In the genomic region with DNA sequence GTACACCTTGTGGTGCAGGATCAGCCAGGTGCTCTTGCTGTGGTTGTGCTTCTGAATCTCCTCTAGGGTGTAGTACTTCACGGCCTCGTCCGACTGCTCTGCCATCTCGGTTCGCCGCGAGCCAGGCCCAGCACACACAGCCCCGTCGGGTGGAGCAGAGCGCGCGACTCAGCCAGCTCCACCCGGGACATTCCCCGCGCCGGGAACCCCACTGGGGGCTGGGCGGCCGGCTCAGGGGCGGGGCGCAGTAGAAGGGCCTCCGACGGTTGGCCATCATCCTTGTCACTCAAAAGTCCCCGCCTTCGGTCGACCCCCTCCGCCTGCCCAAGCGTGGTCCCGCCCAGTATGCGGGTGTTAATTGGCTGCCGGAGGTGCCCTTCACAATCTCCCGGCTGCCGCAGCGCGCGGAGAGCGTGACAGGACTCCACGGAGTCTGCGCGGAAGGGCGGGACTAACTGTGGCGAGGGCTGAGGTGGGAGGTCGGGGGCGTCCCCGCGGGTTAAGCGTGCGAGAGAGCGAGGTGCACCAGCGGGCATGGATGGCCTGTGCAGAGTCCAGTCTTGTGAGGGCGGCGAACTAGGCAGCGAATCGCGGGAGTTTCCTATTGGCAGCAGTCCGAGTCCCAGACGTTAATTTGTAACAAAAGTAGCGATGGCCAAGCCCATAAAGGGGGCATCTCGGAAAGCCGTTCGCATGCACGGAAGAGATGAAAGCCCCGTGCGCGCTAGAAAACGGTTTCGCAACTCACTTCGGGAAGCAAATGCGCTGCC, we compare ENCODE assay signal across 8 cellular contexts. TPM values are rescaled to one million over a fixed set of nuclear protein-coding genes. Genes with fewer than 3 reads are reported as not detected.
DNase-seq lines count a peak whose midpoint lies in the region; ATAC-seq, FAIRE-seq and TF ChIP-seq lines count a peak whose summit lies in the region.

A gene with protein sequence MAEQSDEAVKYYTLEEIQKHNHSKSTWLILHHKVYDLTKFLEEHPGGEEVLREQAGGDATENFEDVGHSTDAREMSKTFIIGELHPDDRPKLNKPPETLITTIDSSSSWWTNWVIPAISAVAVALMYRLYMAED (minus strand): TSS at position 193 of the 770 bp plus-strand sequence. CDS start 88 bp downstream, at position 105.

- peak; percentile 92 for DNase-seq in GM12891 (ENCODE audit: insufficient read length, low spot score)
- DNase-seq in NCI-H1694 (lab: John Stamatoyannopoulos, UW), result peak; percentile 91
- DNase-seq in T1000 (lab: John Stamatoyannopoulos, UW), result peak; percentile 92
- DNase-seq in astrocyte of the spinal cord (ENCODE audit: low read depth, low spot score), result peak; percentile 96
- peak; percentile 98 to 99 for DNase-seq in hippocampal formation (lab: John Stamatoyannopoulos, UW)
- DNase-seq in retinal pigment epithelial cell (ENCODE audit: low read depth), result peak; percentile 78
- DNase-seq in MG63, result no peak

- peak; percentile 91 for FAIRE-seq in GM12891 (lab: Jason Lieb, UNC)

- peak; percentile 100 for ATAC-seq in HG02840 (IDR thresholded peaks at IDR 0.05; ENCODE audit: low FRiP score, unreplicated experiment)

- in situ Hi-C loops in astrocyte of the spinal cord (cut with HindIII; ENCODE audit: low sequenced_read_pairs), result no loop called here

- TF ChIP-seq POLR2A in GM12891 (IDR thresholded peaks at IDR 0.05; ENCODE audit: low read depth, low read length), result no peak

- peak within 1 kb of the TSS; percentile 93 for H3K4me3 ChIP-seq in astrocyte of the spinal cord (ENCODE audit: low read depth, low read length)
- H3K4me3 ChIP-seq in retinal pigment epithelial cell (ENCODE audit: low read length), result peak within 1 kb of the TSS; percentile 74
- H3K4me3 ChIP-seq in MG63, result no peak within 1 kb of the TSS

- H3K9me3 ChIP-seq in MG63, result peaks cover 12% of the 10 kb centered on the region

- no peaks in the 10 kb centered on the region for H3K36me3 ChIP-seq in MG63

- TF ChIP-seq CTCF in astrocyte of the spinal cord (IDR thresholded peaks at IDR 0.05; ENCODE audit: low read depth, low read length) (peak; percentile 3), retinal pigment epithelial cell (conservative IDR thresholded peaks at IDR 0.05; ENCODE audit: low read depth, low read length) (peak; percentile 25)

- no peaks in the 10 kb centered on the region for H3K27me3 ChIP-seq in MG63

TF ChIP-seq in GM12891, 5 proteins besides CTCF, POLR2A, EP300 and RAD21:
- TF ChIP-seq POLR2AphosphoS5 (IDR thresholded peaks at IDR 0.05; ENCODE audit: low read depth, low read length) (no peak), POU2F2 (IDR thresholded peaks at IDR 0.05; ENCODE audit: low read depth, low read length) (no peak), PAX5 (IDR thresholded peaks at IDR 0.05; ENCODE audit: insufficient read depth, low read length, severe bottlenecking) (no peak), TAF1 (IDR thresholded peaks at IDR 0.05; ENCODE audit: low read depth, low read length) (no peak), SPI1 (IDR thresholded peaks at IDR 0.05; ENCODE audit: low read depth, low read length) (no peak)

RNA-seq across cellular contexts. Expression of the gene that starts here (rescaled TPM):
- polyA plus RNA-seq in GM12891 (2012; ENCODE audit: low read depth, missing spikeins), result 40.7 TPM
- not detected in 2 replicates for total RNA-seq in MG63 (2014; rRNA removed; shearing (Covaris generic); ENCODE audit: low replicate concordance)
